25 cellular contexts compared by ENCODE assay signal in genomic region chr1:168932539-168932938, GRCh38.
DNase-seq lines count a peak whose midpoint lies in the region; ATAC-seq, FAIRE-seq and TF ChIP-seq lines count a peak whose summit lies in the region.
"Had no signal": no experiment of that assay in that cellular context is flagged by ENCODE, and none has a peak within 500 bp of the region (broad histone marks: within the 10 kb centered on the region; RNA-seq: fewer than 3 reads in every experiment).

No MANE protein-coding gene starts in this region.

- H3K4me3 ChIP-seq in bronchial epithelial cell (ENCODE audit: low read depth, low read length), result no peak overlapping the region
- no peak overlapping the region for H3K4me3 ChIP-seq in retinal pigment epithelial cell (ENCODE audit: low read length)
- H3K4me3 ChIP-seq in tibial nerve, result no peak overlapping the region
- H3K4me3 ChIP-seq: A549, heart left ventricle, uterus had no signal

- no peak for TF ChIP-seq POLR2A in tibial nerve (IDR thresholded peaks at IDR 0.05)

- WGBS in tibial nerve, 2 donors, result 80 to 85% methylated on average over 3 of the region's 3 CpGs

- peaks cover 0 to 7% (median 0%) of the 10 kb centered on the region in 4 donors for H3K9me3 ChIP-seq in tibial nerve
- H3K9me3 ChIP-seq: uterus had no signal

- no peak for TF ChIP-seq EP300 in tibial nerve (IDR thresholded peaks at IDR 0.05)

- H3K4me1 ChIP-seq in tibial nerve, result no peaks in the 10 kb centered on the region
- H3K4me1 ChIP-seq: A549, heart left ventricle, uterus had no signal

- no peak overlapping the region for H3K27ac ChIP-seq in tibial nerve
- H3K27ac ChIP-seq: A549, heart left ventricle, uterus had no signal

- no peaks in the 10 kb centered on the region for H3K27me3 ChIP-seq in bronchial epithelial cell (ENCODE audit: control insufficient read depth, insufficient read depth, low read length)
- H3K27me3 ChIP-seq in tibial nerve, result no peaks in the 10 kb centered on the region
- H3K27me3 ChIP-seq: heart left ventricle, uterus had no signal

- no peak for ATAC-seq in left colon
- ATAC-seq: A549; heart left ventricle; left cardiac atrium; stimulated activated naive B cell treated with anti-CD40 and anti-IgM and Interleukin-4, amounts not matched to agents 10 μg/mL and 1 μg/mL and 100 μg/mL, for 72 hours had no signal

- DNase-seq in NCI-H345 (lab: John Stamatoyannopoulos, UW) (peak; percentile 37), NCI-H345 treated with DMSO at 0.1 percent for 48 hours (lab: John Stamatoyannopoulos, UW; ENCODE audit: unreplicated experiment) (no peak), NCI-H69 (lab: John Stamatoyannopoulos, UW) (peak; percentile 7), bronchial epithelial cell (ENCODE audit: low read depth) (peak; percentile 83), retinal pigment epithelial cell (ENCODE audit: low read depth) (peak; percentile 27), left colon (no peak), tibial nerve (ENCODE audit: low spot score in 2 of 2) (no peak), C1 segment of cervical spinal cord (lab: John Stamatoyannopoulos, UW) (no peak)
- DNase-seq: activated naive CD4-positive, alpha-beta T cell treated with anti-CD3 and anti-CD28 coated beads, Interleukin-2, amount 50 U/mL, for 16 hours; amygdala; caudate nucleus; COR-L47; EL; H7; heart left ventricle; Kasumi-1; left cardiac atrium; naive B cell; NCI-H187; NCI-H510A; nucleus accumbens; small intestine; stimulated activated naive B cell treated with anti-CD40 and anti-IgM and Interleukin-4, amounts not matched to agents 10 μg/mL and 1 μg/mL and 100 μg/mL, for 72 hours; uterus had no signal

- TF ChIP-seq CTCF in bronchial epithelial cell (IDR thresholded peaks at IDR 0.05; ENCODE audit: insufficient read depth, low read length, severe bottlenecking), result no peak
- no peak for TF ChIP-seq CTCF in retinal pigment epithelial cell (conservative IDR thresholded peaks at IDR 0.05; ENCODE audit: low read depth, low read length)
- TF ChIP-seq CTCF in tibial nerve (IDR thresholded peaks at IDR 0.05), result no peak

- no peaks in the 10 kb centered on the region for H3K36me3 ChIP-seq in bronchial epithelial cell (ENCODE audit: control insufficient read depth, insufficient read depth, low read length)
- no peaks in the 10 kb centered on the region for H3K36me3 ChIP-seq in tibial nerve
- H3K36me3 ChIP-seq: heart left ventricle, uterus had no signal

- FAIRE-seq in bronchial epithelial cell (lab: Jason Lieb, UNC), result no peak
- FAIRE-seq: A549, small intestine had no signal

- intact Hi-C loops in left colon (cut with DNase I, micrococcal nuclease), result no loop called here

Comparison
In these comparisons a context has a peak if more than half of its experiments do, and no peak if none do; other contexts are left out.
1. DNase-seq: peak in NCI-H345 (single experiment), NCI-H69 (single experiment), bronchial epithelial cell (single experiment) and retinal pigment epithelial cell (single experiment); none in NCI-H345 treated with DMSO at 0.1 percent for 48 hours (single experiment), left colon (0 of 2), tibial nerve (0 of 2) and C1 segment of cervical spinal cord (0 of 14).